In the genomic region with DNA sequence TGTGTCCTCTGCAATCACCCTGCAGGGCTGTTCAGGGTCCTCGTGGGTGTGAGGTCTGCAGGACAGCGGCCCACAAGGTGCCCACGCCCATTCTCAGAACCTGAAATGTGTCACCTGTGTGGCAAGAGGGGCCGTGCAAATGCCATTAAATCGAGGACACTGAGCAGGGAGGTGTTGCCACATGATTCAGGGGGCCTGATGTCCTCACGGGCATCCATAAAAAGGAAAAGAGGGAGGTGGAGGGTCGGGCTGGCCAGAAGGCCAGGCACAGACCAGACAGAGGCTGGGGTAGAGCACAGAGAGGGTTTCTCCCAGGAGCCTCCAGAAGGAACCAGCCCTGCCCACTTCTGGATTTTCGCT, we compare ENCODE assay signal across 24 cellular contexts.
A peak's percentile ranks its signal among the peaks of the same experiment; 100 is the strongest.
DNase-seq lines count a peak whose midpoint lies in the region; ATAC-seq and TF ChIP-seq lines count a peak whose summit lies in the region.
"Had no signal": no experiment of that assay in that cellular context is flagged by ENCODE, and none has a peak within 500 bp of the region (broad histone marks: within the 10 kb centered on the region; RNA-seq: fewer than 3 reads in every experiment).

No MANE protein-coding gene starts in this region.

- no peak overlapping the region for H3K4me3 Mint-ChIP-seq in activated CD4-positive, alpha-beta T cell treated with anti-CD3 and anti-CD28 coated beads for 36 hours
- H3K4me3 Mint-ChIP-seq in H9 = no peak overlapping the region
- H3K4me3 Mint-ChIP-seq: GM23338 had no signal

- H3K9me3 Mint-ChIP-seq in activated CD4-positive, alpha-beta T cell treated with anti-CD3 and anti-CD28 coated beads for 36 hours (ENCODE audit: low read depth) = no peaks in the 10 kb centered on the region
- H3K9me3 Mint-ChIP-seq in H9 = no peaks in the 10 kb centered on the region
- H3K9me3 Mint-ChIP-seq: GM23338 had no signal

- CTCF ChIA-PET in activated CD4-positive, alpha-beta T cell treated with anti-CD3 and anti-CD28 coated beads for 36 hours (lab: Charles Lee) = interaction anchor here (0.6 to 1.1 kb wide), 2 partner anchors 159 to 186 kb away, joined by 3 read pairs; no protein-coding TSS in a partner anchor
- CTCF ChIA-PET in HEK293T (lab: Yijun Ruan, JAX) = no interaction called here

- H2BK120ac ChIP-seq in H9 (ENCODE audit: low read depth, low read length, poor library complexity, severe bottlenecking) = no peak overlapping the region

- no peak overlapping the region for H3K18ac ChIP-seq in H9 (ENCODE audit: insufficient read length, low read depth, low read length)

- no peaks in the 10 kb centered on the region for H4K20me1 ChIP-seq in H9 (ENCODE audit: control insufficient read depth, insufficient read depth, insufficient read length)

- H3T11ph ChIP-seq in H9 (ENCODE audit: low read length) = no peak overlapping the region

- no peak overlapping the region for H2BK20ac ChIP-seq in H9 (ENCODE audit: low read depth, low read length, poor library complexity, severe bottlenecking)

- peaks cover 35% of the 10 kb centered on the region for H3K4me1 Mint-ChIP-seq in activated CD4-positive, alpha-beta T cell treated with anti-CD3 and anti-CD28 coated beads for 36 hours
- peaks cover 6 to 8% of the 10 kb centered on the region in 2 experiments; a peak in 3 of 4 replicates for H3K4me1 Mint-ChIP-seq in H9
- H3K4me1 Mint-ChIP-seq: GM23338 had no signal

- no peak for DNase-seq in activated CD4-positive, alpha-beta T cell treated with anti-CD3 and anti-CD28 coated beads for 36 hours
- DNase-seq in activated CD4-positive, alpha-beta T cell treated with anti-CD3 and anti-CD28 coated beads, Interleukin-2, amount 50 U/mL, for 48 hours = no peak
- peak; percentile 20 for DNase-seq in H9
- peak; percentile 37 for DNase-seq in islet precursor cell
- DNase-seq in testis = peak; percentile 2
- DNase-seq in uterus = no peak
- no peak for DNase-seq in HEK293T (ENCODE audit: extremely low spot score)
- DNase-seq: IMR-90; KG1; MG63; NCI-H1417; NCI-H1694; NCI-H2029 treated with DMSO at 0.1 percent for 48 hours; NCI-H446 treated with DMSO at 0.1 percent for 48 hours; NCI-H526; NCI-H82; NK-92 treated with Interleukin-12 subunit alpha and Interleukin-12 subunit beta, amount 100 ng/mL, for 24 hours; PC-3 had no signal

- POLR2A ChIA-PET in activated CD4-positive, alpha-beta T cell treated with anti-CD3 and anti-CD28 coated beads for 36 hours (lab: Charles Lee) = no interaction called here
- POLR2A ChIA-PET in HEK293T (lab: Yijun Ruan, JAX) = no interaction called here

- H2BK15ac ChIP-seq in H9 (ENCODE audit: low read depth, low read length) = no peak overlapping the region

- no peaks in the 10 kb centered on the region for H3K9me3 ChIP-seq in H9 (ENCODE audit: control insufficient read depth, low read depth, low read length)
- no peaks in the 10 kb centered on the region for H3K9me3 ChIP-seq in testis
- no peaks in the 10 kb centered on the region for H3K9me3 ChIP-seq in uterus
- H3K9me3 ChIP-seq: MG63 had no signal

- H3K23me2 ChIP-seq in H9 (ENCODE audit: insufficient read length, low read depth, low read length, poor library complexity, severe bottlenecking) = no peaks in the 10 kb centered on the region

- no peaks in the 10 kb centered on the region for H3K79me2 ChIP-seq in H9 (ENCODE audit: insufficient read depth, low read length)

- H4K91ac ChIP-seq in H9 (ENCODE audit: insufficient read length, low read depth, low read length) = no peak overlapping the region

- TF ChIP-seq CTCF in H9 (conservative IDR thresholded peaks at IDR 0.05) (no peak), testis (IDR thresholded peaks at IDR 0.05) (no peak), uterus (IDR thresholded peaks at IDR 0.05) (no peak)

- no peak overlapping the region for H4K8ac ChIP-seq in H9 (replicated peaks; ENCODE audit: insufficient read length, low read depth, low read length)

- WGBS in H9 (ENCODE audit: extremely low coverage, insufficient read length, low lambda C conversion rate) = no CpG with 5 or more reads among the region's 8 CpGs
- 75 to 84% methylated on average over 4 to 8 of the region's 8 CpGs for WGBS in testis, 2 donors

- no peak overlapping the region for H3K4ac ChIP-seq in H9 (ENCODE audit: low read depth, low read length)

- TF ChIP-seq POLR2A in testis (IDR thresholded peaks at IDR 0.05) (no peak), uterus (IDR thresholded peaks at IDR 0.05) (no peak)

- H3K36me3 ChIP-seq in testis (ENCODE audit: low read depth, missing control alignments) (no peaks in the 10 kb centered on the region), uterus (no peaks in the 10 kb centered on the region)
- H3K36me3 ChIP-seq: MG63 had no signal

- no peaks in the 10 kb centered on the region for H3K27me3 Mint-ChIP-seq in activated CD4-positive, alpha-beta T cell treated with anti-CD3 and anti-CD28 coated beads for 36 hours
- H3K27me3 Mint-ChIP-seq in H9 (ENCODE audit: low read depth) = peaks cover 4% of the 10 kb centered on the region; the same call in 1 of the 2 replicates

- H3K4me3 ChIP-seq in testis (no peak overlapping the region), uterus (no peak overlapping the region)
- H3K4me3 ChIP-seq: GM23338, MG63 had no signal

- no peak overlapping the region for H3K27ac ChIP-seq in H9 (ENCODE audit: insufficient read length, low read depth, low read length)
- H3K27ac ChIP-seq in testis = no peak overlapping the region
- no peak overlapping the region for H3K27ac ChIP-seq in uterus
- H3K27ac ChIP-seq: 22Rv1 had no signal

- no peak overlapping the region for H3K56ac ChIP-seq in H9 (ENCODE audit: insufficient read length, low read depth, low read length)

- H3K9ac ChIP-seq in H9 (ENCODE audit: extremely low read depth, insufficient read length, low read length) = no peak overlapping the region

- H3K27ac Mint-ChIP-seq in activated CD4-positive, alpha-beta T cell treated with anti-CD3 and anti-CD28 coated beads for 36 hours = peak overlapping the region; percentile 91
- no peak overlapping the region for H3K27ac Mint-ChIP-seq in H9
- H3K27ac Mint-ChIP-seq: B cell, GM23338 had no signal

- H4K5ac ChIP-seq in H9 (ENCODE audit: insufficient read length, low read depth, low read length) = no peak overlapping the region

- no peak overlapping the region for H3K4me2 ChIP-seq in H9 (ENCODE audit: insufficient read depth, insufficient read length, low read length)
- H3K4me2 ChIP-seq: GM23338 had no signal

- no peaks in the 10 kb centered on the region for H3K27me3 ChIP-seq in H9 (ENCODE audit: insufficient read depth, low read length)
- H3K27me3 ChIP-seq in testis = no peaks in the 10 kb centered on the region
- no peaks in the 10 kb centered on the region for H3K27me3 ChIP-seq in uterus
- H3K27me3 ChIP-seq: MG63 had no signal

- no peaks in the 10 kb centered on the region for H3K36me3 Mint-ChIP-seq in activated CD4-positive, alpha-beta T cell treated with anti-CD3 and anti-CD28 coated beads for 36 hours (ENCODE audit: low read depth)
- no peaks in the 10 kb centered on the region for H3K36me3 Mint-ChIP-seq in H9 (ENCODE audit: insufficient read depth in 1 of 3, low read depth in 3 of 3)

- no peak overlapping the region for H2AFZ ChIP-seq in H9 (ENCODE audit: low read length)
- H2AFZ ChIP-seq: GM23338 had no signal

- H2BK5ac ChIP-seq in H9 (ENCODE audit: insufficient read length, low read length) = no peak overlapping the region

- no peak overlapping the region for H3K14ac ChIP-seq in H9 (ENCODE audit: insufficient read depth, low read length)

- intact Hi-C loops in activated CD4-positive, alpha-beta T cell treated with anti-CD3 and anti-CD28 coated beads for 36 hours (cut with DNase I, micrococcal nuclease) = loop anchor here in 1 of 2 experiments (5.0 kb wide), 2 partner anchors 159 to 301 kb away; partner anchors contain the start of gene DLL1
- intact Hi-C loops in testis (cut with DNase I; ENCODE audit: low total_unique reads) (no loop called here), uterus (cut with DNase I; ENCODE audit: low total_unique reads) (no loop called here)

- no peaks in the 10 kb centered on the region for H3K4me1 ChIP-seq in H9 (ENCODE audit: insufficient read depth, low read length)
- peaks cover 5% of the 10 kb centered on the region for H3K4me1 ChIP-seq in testis
- H3K4me1 ChIP-seq in uterus = no peaks in the 10 kb centered on the region

- no peak overlapping the region for H2BK12ac ChIP-seq in H9 (ENCODE audit: insufficient read length, low read depth, low read length)

- H3K79me1 ChIP-seq in H9 (ENCODE audit: insufficient read depth, low read depth, low read length, poor library complexity, severe bottlenecking) = no peaks in the 10 kb centered on the region

- ATAC-seq in activated CD4-positive, alpha-beta T cell treated with anti-CD3 and anti-CD28 coated beads for 36 hours = no peak
- ATAC-seq in GM19467 (IDR thresholded peaks at IDR 0.05; ENCODE audit: unreplicated experiment) = no peak
- ATAC-seq: HCT116, PC-3, Right ventricle myocardium inferior had no signal

- H2AK5ac ChIP-seq in H9 (ENCODE audit: insufficient read length, low read length) = no peak overlapping the region

- no peak overlapping the region for H3K23ac ChIP-seq in H9 (ENCODE audit: insufficient read length, low read depth, low read length)

TF ChIP-seq in HEK293T, 16 proteins besides CTCF, POLR2A, EP300 and RAD21:
- TF ChIP-seq ZNF384 (IDR thresholded peaks at IDR 0.05) = no peak
- no peak for TF ChIP-seq LEF1 (IDR thresholded peaks at IDR 0.05; ENCODE audit: borderline replicate concordance)
- no peak for TF ChIP-seq BHLHE40 (IDR thresholded peaks at IDR 0.05; ENCODE audit: borderline replicate concordance)
- TF ChIP-seq ARNT (IDR thresholded peaks at IDR 0.05) = no peak
- TF ChIP-seq FOXA1 (IDR thresholded peaks at IDR 0.05) = no peak
- TF ChIP-seq HDGF (IDR thresholded peaks at IDR 0.05; ENCODE audit: borderline replicate concordance) = no peak
- TF ChIP-seq, protein P1, sequence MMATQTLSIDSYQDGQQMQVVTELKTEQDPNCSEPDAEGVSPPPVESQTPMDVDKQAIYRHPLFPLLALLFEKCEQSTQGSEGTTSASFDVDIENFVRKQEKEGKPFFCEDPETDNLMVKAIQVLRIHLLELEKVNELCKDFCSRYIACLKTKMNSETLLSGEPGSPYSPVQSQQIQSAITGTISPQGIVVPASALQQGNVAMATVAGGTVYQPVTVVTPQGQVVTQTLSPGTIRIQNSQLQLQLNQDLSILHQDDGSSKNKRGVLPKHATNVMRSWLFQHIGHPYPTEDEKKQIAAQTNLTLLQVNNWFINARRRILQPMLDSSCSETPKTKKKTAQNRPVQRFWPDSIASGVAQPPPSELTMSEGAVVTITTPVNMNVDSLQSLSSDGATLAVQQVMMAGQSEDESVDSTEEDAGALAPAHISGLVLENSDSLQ (IDR thresholded peaks at IDR 0.05) = no peak
- no peak for TF ChIP-seq FOXK2 (IDR thresholded peaks at IDR 0.05)
- no peak for TF ChIP-seq SUZ12 (IDR thresholded peaks at IDR 0.05)
- TF ChIP-seq TARDBP (IDR thresholded peaks at IDR 0.05) = no peak
- no peak for TF ChIP-seq L3MBTL2 (conservative IDR thresholded peaks at IDR 0.05)
- no peak for TF ChIP-seq NFRKB (IDR thresholded peaks at IDR 0.05)
- TF ChIP-seq SP1 (IDR thresholded peaks at IDR 0.05) = no peak

Comparison
In these comparisons a context has a peak if more than half of its experiments do, and no peak if none do; other contexts are left out.
1. DNase-seq: peak in H9 (single experiment), islet precursor cell (single experiment) and testis (single experiment); none in activated CD4-positive, alpha-beta T cell treated with anti-CD3 and anti-CD28 coated beads for 36 hours (single experiment), activated CD4-positive, alpha-beta T cell treated with anti-CD3 and anti-CD28 coated beads, Interleukin-2, amount 50 U/mL, for 48 hours (0 of 2), uterus (0 of 2) and HEK293T (single experiment).